Comparison of ENCODE assay signal across 8 cellular contexts in the genomic region with DNA sequence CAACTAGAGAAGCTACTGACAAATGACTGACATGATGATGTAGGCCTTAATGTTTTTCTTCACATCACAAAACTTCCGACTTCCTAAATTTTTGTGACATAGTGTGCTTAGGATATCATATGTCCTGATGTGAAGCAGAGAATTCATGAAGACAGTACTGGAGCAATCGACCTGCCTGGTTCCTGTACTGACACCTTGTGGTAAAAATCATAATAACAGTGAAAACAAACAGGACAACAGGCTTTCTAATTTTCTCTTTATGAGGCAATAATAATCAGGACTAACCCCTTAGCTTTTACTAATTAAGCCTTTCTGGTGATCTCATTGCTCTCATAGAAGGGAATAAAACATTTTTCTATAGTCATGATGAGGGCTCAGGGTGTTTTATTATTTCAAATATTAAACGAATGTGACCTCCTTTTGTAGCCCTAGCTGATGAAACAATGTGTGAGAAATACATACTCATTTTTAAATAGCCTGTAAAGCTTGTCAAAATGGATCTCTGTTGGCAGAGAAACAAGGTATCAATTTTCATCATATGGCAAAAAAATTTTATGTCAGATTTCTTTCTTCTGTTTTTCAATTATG.
A peak's percentile ranks its signal among the peaks of the same experiment; 100 is the strongest.
DNase-seq lines count a peak whose midpoint lies in the region; ATAC-seq, FAIRE-seq and TF ChIP-seq lines count a peak whose summit lies in the region.

No MANE protein-coding gene starts in this region.

- peak; percentile 62 for ATAC-seq in GM21526 (IDR thresholded peaks at IDR 0.05; ENCODE audit: low FRiP score, unreplicated experiment)
- no peak for ATAC-seq in thoracic aorta (ENCODE audit: insufficient number of reproducible peaks, low FRiP score, low read depth)
- ATAC-seq in HG03571 (IDR thresholded peaks at IDR 0.05; ENCODE audit: unreplicated experiment), result no peak
- ATAC-seq in HG03520 (IDR thresholded peaks at IDR 0.05; ENCODE audit: unreplicated experiment), result no peak

- no peak for DNase-seq in D721Med (ENCODE audit: insufficient read length, low spot score)
- peak; percentile 3 for DNase-seq in NOMO-1 treated with DMSO at 0.1 percent for 48 hours (lab: John Stamatoyannopoulos, UW; ENCODE audit: unreplicated experiment)
- DNase-seq in fibroblast of mammary gland (ENCODE audit: low read depth), result peak; percentile 33
- no peak for DNase-seq in thoracic aorta (ENCODE audit: low spot score)
- DNase-seq in activated T-cell treated with anti-CD3 and anti-CD28 coated beads, Interleukin-2, amount 50 U/mL, for 1 hour, result no peak

- H3K27ac ChIP-seq in thoracic aorta, result no peak overlapping the region

- no peaks in the 10 kb centered on the region for H3K36me3 ChIP-seq in thoracic aorta

- H3K27me3 ChIP-seq in thoracic aorta (replicated peaks; ENCODE audit: insufficient read depth), result no peaks in the 10 kb centered on the region

- H3K4me3 ChIP-seq in fibroblast of mammary gland (ENCODE audit: control insufficient read depth, low read depth, low read length) (no peak overlapping the region), thoracic aorta (no peak overlapping the region)

- H3K4me1 ChIP-seq in thoracic aorta (ENCODE audit: control insufficient read depth in 1 of 2, low read depth in 2 of 2), result no peaks in the 10 kb centered on the region

- peak; percentile 38 for FAIRE-seq in D721Med (lab: Jason Lieb, UNC)

- H3K9me3 ChIP-seq in thoracic aorta, result no peaks in the 10 kb centered on the region

- TF ChIP-seq CTCF in D721Med (IDR thresholded peaks at IDR 0.05; ENCODE audit: insufficient read depth, missing control alignments) (peak; percentile 41), fibroblast of mammary gland (conservative IDR thresholded peaks at IDR 0.05; ENCODE audit: control insufficient read depth, insufficient read depth, low read depth, low read length) (peak; percentile 61), thoracic aorta (IDR thresholded peaks at IDR 0.05) (peak; percentile 38)

Comparison
In these comparisons a context has a peak if more than half of its experiments do, and no peak if none do; other contexts are left out.
1. DNase-seq: peak in NOMO-1 treated with DMSO at 0.1 percent for 48 hours (single experiment) and fibroblast of mammary gland (single experiment); none in D721Med (single experiment), thoracic aorta (single experiment) and activated T-cell treated with anti-CD3 and anti-CD28 coated beads, Interleukin-2, amount 50 U/mL, for 1 hour (single experiment).
2. Peak in every context shown above with its lines, with median percentiles within 50 percentile points of each other: CTCF ChIP-seq.